ENCODE assay signal across 8 cellular contexts in the genomic region with DNA sequence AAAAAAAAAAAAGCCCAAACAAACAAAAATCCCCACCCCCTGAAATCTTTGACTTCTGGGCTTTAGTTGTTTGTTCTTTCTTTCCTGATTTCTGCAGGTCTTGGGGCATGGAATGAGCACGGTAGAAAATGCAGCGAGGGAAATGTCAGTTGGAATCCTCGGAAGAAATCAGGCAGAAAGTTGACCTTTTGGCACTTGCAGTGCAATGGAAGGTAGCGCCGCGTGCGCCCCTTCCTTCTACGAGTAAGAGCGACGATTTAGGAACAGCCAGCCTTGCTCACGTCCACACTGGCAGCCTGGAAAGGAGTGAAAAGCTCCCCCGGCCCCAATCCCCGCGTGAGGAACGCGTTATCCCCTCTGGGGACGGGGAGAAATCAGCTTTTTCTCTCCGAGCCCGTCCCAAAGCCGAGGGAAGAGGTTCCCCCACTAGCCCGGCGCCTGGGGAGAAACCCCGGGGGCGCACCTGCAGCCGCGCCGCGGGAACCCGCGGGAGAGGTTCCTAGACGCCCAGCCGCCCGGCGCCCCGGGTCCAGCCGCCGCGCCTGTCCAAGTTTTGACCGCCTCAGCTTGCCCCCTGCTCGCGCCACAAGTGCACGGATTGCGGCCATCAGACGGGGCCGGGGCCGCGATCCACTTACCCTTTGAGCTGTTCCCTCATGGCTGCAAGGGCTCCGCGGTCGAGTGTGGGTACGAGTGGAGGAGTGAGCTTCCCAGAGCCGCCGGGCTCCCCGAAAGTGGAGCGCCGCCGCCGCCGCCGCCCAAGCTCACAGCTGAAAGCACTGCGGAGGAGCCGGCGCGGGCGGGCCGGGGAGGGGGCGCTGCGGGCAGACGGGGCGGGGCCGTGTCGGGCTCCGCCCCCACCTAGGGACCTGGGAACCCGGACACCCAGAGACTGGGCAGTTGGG.
A peak's percentile ranks its signal among the peaks of the same experiment; 100 is the strongest.
DNase-seq lines count a peak whose midpoint lies in the region; ATAC-seq, FAIRE-seq and TF ChIP-seq lines count a peak whose summit lies in the region.

No MANE protein-coding gene starts in this region.

- CTCF ChIA-PET in H1 (lab: Charles Lee; ENCODE audit: partially characterized antibody), result interaction anchor here (1.4 kb wide), 2 partner anchors 13 to 99 kb away, joined by 3 read pairs; no protein-coding TSS in a partner anchor

- no peaks in the 10 kb centered on the region for H3K79me2 ChIP-seq in H1 (ENCODE audit: control insufficient read depth in 1 of 2, insufficient read depth in 2 of 2, low read length in 2 of 2)
- H3K79me2 ChIP-seq in Karpas-422 (ENCODE audit: low read length), result no peaks in the 10 kb centered on the region

- in situ Hi-C loops in SK-MEL-5 (cut with HindIII; ENCODE audit: low pct_unique_long_range_greater_than_20kb, low sequenced_read_pairs), result no loop called here

- H2BK12ac ChIP-seq in H1 (ENCODE audit: low read depth, low read length), result no peak overlapping the region

- WGBS in H1 (ENCODE audit: extremely low coverage in 1 of 2, insufficient coverage in 1 of 2, insufficient read length in 1 of 2, insufficient replicate concordance in 2 of 2, low coverage in 1 of 2, low lambda C conversion rate in 2 of 2, missing lambda C conversion rate in 1 of 2), 2 experiments, result 0% methylated on average over 11 of the region's 74 CpGs; no CpG with 5 or more reads in 1 of the 2 experiments
- WGBS in urinary bladder, result under 1% methylated on average over 73 of the region's 74 CpGs

- H3K27me3 ChIP-seq in BLaER1 (peaks cover 95% of the 10 kb centered on the region), H1 (replicated peaks in 1 of 4; ENCODE audit: control insufficient read depth in 3 of 4, extremely low read depth in 1 of 4, insufficient read depth in 3 of 4, low read length in 3 of 4) (no peaks in the 10 kb centered on the region), Karpas-422 (ENCODE audit: low read length) (no peaks in the 10 kb centered on the region)

- TF ChIP-seq POLR2A in H1 (IDR thresholded peaks at IDR 0.05; ENCODE audit: control extremely low read depth in 1 of 2, low read depth in 2 of 2, low read length in 2 of 2), result no peak

- no peak overlapping the region for H4K91ac ChIP-seq in H1 (replicated peaks; ENCODE audit: insufficient read length, low read length)

- TF ChIP-seq RAD21 in H1 (IDR thresholded peaks at IDR 0.05 in 1 of 2, conservative IDR thresholded peaks at IDR 0.05 in 1 of 2; ENCODE audit: low read depth in 2 of 2, low read length in 2 of 2), result no peak

- no peak for FAIRE-seq in H1 (lab: Jason Lieb, UNC)

- no peak overlapping the region for H3K18ac ChIP-seq in H1 (ENCODE audit: extremely low read depth, low read length)

- H3K9me3 ChIP-seq in BLaER1 (no peaks in the 10 kb centered on the region; the same call in 1 of the 2 replicates), H1 (ENCODE audit: insufficient read depth in 2 of 2, low read depth in 1 of 2, low read length in 1 of 2) (no peaks in the 10 kb centered on the region), Karpas-422 (ENCODE audit: low read length) (no peaks in the 10 kb centered on the region)

- no peaks in the 10 kb centered on the region for H3K36me3 Mint-ChIP-seq in mesothelial cell of epicardium

- H3K79me1 ChIP-seq in H1 (ENCODE audit: low read depth, low read length), result no peaks in the 10 kb centered on the region

- H4K20me1 ChIP-seq in BLaER1, result peaks cover 37% of the 10 kb centered on the region
- H4K20me1 ChIP-seq in H1 (replicated peaks in 1 of 2; ENCODE audit: control insufficient read depth in 1 of 2, insufficient read depth in 2 of 2, low read length in 2 of 2), result no peaks in the 10 kb centered on the region
- H4K20me1 ChIP-seq in Karpas-422 (ENCODE audit: insufficient read depth, low read depth, low read length), result no peaks in the 10 kb centered on the region

- peak overlapping the region; percentile 81 for H3K9ac ChIP-seq in BLaER1
- H3K9ac ChIP-seq in H1 (replicated peaks in 1 of 4; ENCODE audit: extremely low read depth in 1 of 4, low read depth in 3 of 4, low read length in 3 of 4), result peak overlapping the region in 3 of 4 experiments; percentile 13 to 53 (median 44); a peak in 3 of 7 replicates
- no peak overlapping the region for H3K9ac ChIP-seq in Karpas-422 (ENCODE audit: low read length)

- TF ChIP-seq CTCF in H1 (IDR thresholded peaks at IDR 0.05; ENCODE audit: control extremely low read depth in 1 of 3, insufficient read depth in 1 of 3, low read depth in 1 of 3, low read length in 3 of 3) (no peak), mesothelial cell of epicardium (IDR thresholded peaks at IDR 0.05; ENCODE audit: unreplicated experiment) (no peak)

- H3K56ac ChIP-seq in H1 (replicated peaks; ENCODE audit: insufficient read length, low read depth, low read length), result no peak overlapping the region

- H3K9me3 Mint-ChIP-seq in mesothelial cell of epicardium, result peaks cover 24% of the 10 kb centered on the region

- no peak overlapping the region for H2BK20ac ChIP-seq in H1 (ENCODE audit: low read length)

- H3K9me2 ChIP-seq in Karpas-422 (replicated peaks; ENCODE audit: insufficient read depth, low read length), result no peaks in the 10 kb centered on the region

- no peak overlapping the region for H2BK15ac ChIP-seq in H1 (ENCODE audit: low read length)

- no peak overlapping the region for H2AK5ac ChIP-seq in H1 (ENCODE audit: low read depth, low read length)

- H3K36me3 ChIP-seq in BLaER1, result no peaks in the 10 kb centered on the region
- H3K36me3 ChIP-seq in H1 (ENCODE audit: control insufficient read depth in 2 of 4, insufficient read depth in 4 of 4, low read length in 3 of 4), result no peaks in the 10 kb centered on the region
- no peaks in the 10 kb centered on the region for H3K36me3 ChIP-seq in urinary bladder (ENCODE audit: insufficient read depth)
- no peaks in the 10 kb centered on the region for H3K36me3 ChIP-seq in Karpas-422 (ENCODE audit: insufficient read depth, low read length)

- peak overlapping the region; percentile 13 for H3K27ac Mint-ChIP-seq in mesothelial cell of epicardium

- DNase-seq in SK-MEL-5 (ENCODE audit: low read depth, low spot score), result peak; percentile 27
- DNase-seq in H1 (ENCODE audit: low read depth in 1 of 2, low spot score in 2 of 2), result peak in 1 of 2 experiments; percentile 65
- DNase-seq in mesothelial cell of epicardium (ENCODE audit: low spot score in 2 of 2, unreplicated experiment in 2 of 2), result peak; percentile 25 to 51
- no peak for DNase-seq in Karpas-422

- no peak overlapping the region for H4K5ac ChIP-seq in H1 (ENCODE audit: insufficient read length, low read depth, low read length)

- no peak overlapping the region for H3K4ac ChIP-seq in H1 (replicated peaks; ENCODE audit: insufficient read length, low read depth, low read length)

- peaks cover 3% of the 10 kb centered on the region for H3K27me3 Mint-ChIP-seq in mesothelial cell of epicardium (ENCODE audit: low read depth)

- H4K8ac ChIP-seq in H1 (ENCODE audit: extremely low read depth, insufficient read depth, low read length), result no peak overlapping the region

- H2AFZ ChIP-seq in H1 (ENCODE audit: low read length) (0 out of 2 replicates have a peak overlapping the region, but pooled peaks have one; percentile 32), Karpas-422 (ENCODE audit: low read length) (no peak overlapping the region)

- POLR2A ChIA-PET in H1 (lab: Charles Lee; ENCODE audit: partially characterized antibody), result no interaction called here

- H3K23me2 ChIP-seq in H1 (ENCODE audit: low read depth, low read length), result no peaks in the 10 kb centered on the region

- H3K14ac ChIP-seq in H1 (ENCODE audit: insufficient read length), result no peak overlapping the region

- no peak overlapping the region for H3K23ac ChIP-seq in H1 (ENCODE audit: insufficient read length)

- TF ChIP-seq EP300 in H1 (IDR thresholded peaks at IDR 0.05; ENCODE audit: borderline replicate concordance in 1 of 2, low read depth in 2 of 2, low read length in 2 of 2), result no peak

- H3K4me1 Mint-ChIP-seq in mesothelial cell of epicardium, result peaks cover 15% of the 10 kb centered on the region

- H3K4me2 ChIP-seq in BLaER1 (peak overlapping the region; percentile 57), H1 (ENCODE audit: insufficient read depth in 1 of 2, low read depth in 2 of 2, low read length in 2 of 2) (peak overlapping the region; percentile 72 to 74), Karpas-422 (ENCODE audit: low read depth, low read length, poor library complexity, severe bottlenecking) (no peak overlapping the region)

- peak overlapping the region; percentile 73 for H3K4me3 Mint-ChIP-seq in mesothelial cell of epicardium

- H2BK120ac ChIP-seq in H1 (replicated peaks; ENCODE audit: low read depth, low read length), result no peak overlapping the region

- H3K4me3 ChIP-seq in BLaER1, result peak overlapping the region; percentile 78
- peak overlapping the region; percentile 42 to 75 (median 57) for H3K4me3 ChIP-seq in H1 (ENCODE audit: extremely low read depth in 1 of 4, insufficient read depth in 2 of 4, low read depth in 3 of 4, low read length in 4 of 4)
- peak overlapping the region; percentile 68 for H3K4me3 ChIP-seq in urinary bladder (ENCODE audit: low read depth, low read length)
- no peak overlapping the region for H3K4me3 ChIP-seq in Karpas-422 (ENCODE audit: low read length)

- H3K4me1 ChIP-seq in BLaER1 (0 out of 2 replicates have a peak, but pooled peaks cover 12% of the 10 kb centered on the region), H1 (replicated peaks in 1 of 4; ENCODE audit: control insufficient read depth in 3 of 4, insufficient read depth in 4 of 4, low read length in 3 of 4) (peaks cover 0 to 6% (median 0%) of the 10 kb centered on the region in 4 experiments; a peak in 2 of 7 replicates), urinary bladder (ENCODE audit: insufficient read depth) (no peaks in the 10 kb centered on the region), Karpas-422 (ENCODE audit: low read length) (no peaks in the 10 kb centered on the region)

- no peak overlapping the region for H2BK5ac ChIP-seq in H1 (ENCODE audit: low read depth, low read length)

- peak; percentile 76 for ATAC-seq in GM18873 (IDR thresholded peaks at IDR 0.05; ENCODE audit: low FRiP score, unreplicated experiment)
- peak; percentile 96 for ATAC-seq in HG03064 (IDR thresholded peaks at IDR 0.05; ENCODE audit: low read depth, unreplicated experiment)

- H3K27ac ChIP-seq in BLaER1 (peak overlapping the region; percentile 78), H1 (ENCODE audit: low read depth, low read length) (no peak overlapping the region), urinary bladder (ENCODE audit: low read depth) (peak overlapping the region; percentile 45), Karpas-422 (ENCODE audit: low read length) (no peak overlapping the region)

TF ChIP-seq in H1, 55 proteins besides CTCF, POLR2A, EP300 and RAD21 (continues in another document):
- TF ChIP-seq KDM4A (IDR thresholded peaks at IDR 0.05; ENCODE audit: low read depth, low read length, severe bottlenecking) (peak; percentile 62), KDM5A (IDR thresholded peaks at IDR 0.05; ENCODE audit: low read length) (no peak)
- TF ChIP-seq, protein P1, sequence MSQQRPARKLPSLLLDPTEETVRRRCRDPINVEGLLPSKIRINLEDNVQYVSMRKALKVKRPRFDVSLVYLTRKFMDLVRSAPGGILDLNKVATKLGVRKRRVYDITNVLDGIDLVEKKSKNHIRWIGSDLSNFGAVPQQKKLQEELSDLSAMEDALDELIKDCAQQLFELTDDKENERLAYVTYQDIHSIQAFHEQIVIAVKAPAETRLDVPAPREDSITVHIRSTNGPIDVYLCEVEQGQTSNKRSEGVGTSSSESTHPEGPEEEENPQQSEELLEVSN (IDR thresholded peaks at IDR 0.05), result peak; percentile 21; the same call in 1 of the 2 replicates

Comparison
In these comparisons a context has a peak if more than half of its experiments do, and no peak if none do; other contexts are left out.
1. H3K27ac ChIP-seq: peak in BLaER1 (single experiment) and urinary bladder (single experiment); none in H1 (single experiment) and Karpas-422 (single experiment).